In genomic region chr3:120688121-120688520, GRCh38 we compare ENCODE assay signal across 11 cellular contexts. TPM values are rescaled to one million over a fixed set of nuclear protein-coding genes. Genes with fewer than 3 reads are reported as not detected.
DNase-seq lines count a peak whose midpoint lies in the region; ATAC-seq, FAIRE-seq and TF ChIP-seq lines count a peak whose summit lies in the region.
"Had no signal": no experiment of that assay in that cellular context is flagged by ENCODE, and none has a peak within 500 bp of the region (broad histone marks: within the 10 kb centered on the region; RNA-seq: fewer than 3 reads in every experiment).

No MANE protein-coding gene starts in this region.

- TF ChIP-seq POLR2A in GM12891 (IDR thresholded peaks at IDR 0.05; ENCODE audit: low read depth, low read length), result no peak

- no peak for TF ChIP-seq CTCF in fibroblast of villous mesenchyme (IDR thresholded peaks at IDR 0.05; ENCODE audit: insufficient read depth, low read depth, low read length)

- ATAC-seq in GM21529 (IDR thresholded peaks at IDR 0.05; ENCODE audit: unreplicated experiment), result peak; percentile 99
- ATAC-seq in HG03520 (IDR thresholded peaks at IDR 0.05; ENCODE audit: unreplicated experiment), result peak; percentile 99
- ATAC-seq: naive thymus-derived CD4-positive, alpha-beta T cell had no signal

- H3K36me3 Mint-ChIP-seq in activated CD4-positive, alpha-beta memory T cell treated with anti-CD3 and anti-CD28 coated beads, Interleukin-2, amount 10 ng/mL, durations not matched to agents 7 days and 5 days (ENCODE audit: low read depth), result peaks cover 8% of the 10 kb centered on the region

- no peaks in the 10 kb centered on the region for H3K27me3 Mint-ChIP-seq in activated CD4-positive, alpha-beta memory T cell treated with anti-CD3 and anti-CD28 coated beads, Interleukin-2, amount 10 ng/mL, durations not matched to agents 7 days and 5 days
- H3K27me3 Mint-ChIP-seq: naive thymus-derived CD4-positive, alpha-beta T cell had no signal

- no peaks in the 10 kb centered on the region for H3K9me3 Mint-ChIP-seq in activated CD4-positive, alpha-beta memory T cell treated with anti-CD3 and anti-CD28 coated beads, Interleukin-2, amount 10 ng/mL, durations not matched to agents 7 days and 5 days

- no peak overlapping the region for H3K4me3 Mint-ChIP-seq in activated CD4-positive, alpha-beta memory T cell treated with anti-CD3 and anti-CD28 coated beads, Interleukin-2, amount 10 ng/mL, durations not matched to agents 7 days and 5 days
- H3K4me3 Mint-ChIP-seq: naive thymus-derived CD4-positive, alpha-beta T cell had no signal

- DNase-seq in GM12891 (ENCODE audit: insufficient read length, low spot score) (peak; percentile 17), fibroblast of villous mesenchyme (ENCODE audit: low read depth) (peak; percentile 39), RPMI8226 (no peak)
- no peak for DNase-seq in stimulated activated CD4-positive, alpha-beta T cell treated with anti-CD3 and anti-CD28 coated beads, Interleukin-4, amount 100 ng/mL, for 4 hours
- no peak for DNase-seq in stimulated activated naive CD4-positive, alpha-beta T cell treated with Interleukin-2 at 50 U/mL for 16 hours (lab: John Stamatoyannopoulos, UW)
- no peak for DNase-seq in activated CD4-positive, alpha-beta memory T cell treated with anti-CD3 and anti-CD28 coated beads, Interleukin-2, amount 10 ng/mL, durations not matched to agents 7 days and 5 days
- DNase-seq: naive thymus-derived CD4-positive, alpha-beta T cell had no signal

- no peak overlapping the region for H3K4me3 ChIP-seq in fibroblast of villous mesenchyme (ENCODE audit: low read depth, low read length)
- H3K4me3 ChIP-seq: cardiac muscle cell, SJSA1 had no signal

- CTCF ChIA-PET in activated CD4-positive, alpha-beta memory T cell treated with anti-CD3 and anti-CD28 coated beads, Interleukin-2, amount 10 ng/mL, durations not matched to agents 7 days and 5 days (lab: Charles Lee), result interaction anchor here (1.5 kb wide), 1 partner anchor 9 kb away, joined by 3 read pairs; no protein-coding TSS in a partner anchor

- H3K27ac Mint-ChIP-seq in activated CD4-positive, alpha-beta memory T cell treated with anti-CD3 and anti-CD28 coated beads, Interleukin-2, amount 10 ng/mL, durations not matched to agents 7 days and 5 days, result no peak overlapping the region
- H3K27ac Mint-ChIP-seq: naive thymus-derived CD4-positive, alpha-beta T cell had no signal

- POLR2A ChIA-PET in activated CD4-positive, alpha-beta memory T cell treated with anti-CD3 and anti-CD28 coated beads, Interleukin-2, amount 10 ng/mL, durations not matched to agents 7 days and 5 days (lab: Charles Lee), result no interaction called here

- no peaks in the 10 kb centered on the region for H3K4me1 Mint-ChIP-seq in activated CD4-positive, alpha-beta memory T cell treated with anti-CD3 and anti-CD28 coated beads, Interleukin-2, amount 10 ng/mL, durations not matched to agents 7 days and 5 days

- FAIRE-seq in GM12891 (lab: Jason Lieb, UNC), result peak; percentile 82

TF ChIP-seq in GM12891, 5 proteins besides CTCF, POLR2A, EP300 and RAD21:
- TF ChIP-seq SPI1 (IDR thresholded peaks at IDR 0.05; ENCODE audit: low read depth, low read length) (0 out of 2 replicates have a peak, but pooled peaks have one; percentile 5), TAF1 (IDR thresholded peaks at IDR 0.05; ENCODE audit: low read depth, low read length) (no peak), POLR2AphosphoS5 (IDR thresholded peaks at IDR 0.05; ENCODE audit: low read depth, low read length) (no peak), POU2F2 (IDR thresholded peaks at IDR 0.05; ENCODE audit: low read depth, low read length) (no peak), PAX5 (IDR thresholded peaks at IDR 0.05; ENCODE audit: insufficient read depth, low read length, severe bottlenecking) (no peak)
TF ChIP-seq in GM12891: peak in this region for 1.

RNA-seq across cellular contexts. Expression of gene HGD, which starts 6.1 kb away (rescaled TPM):
- polyA plus RNA-seq in GM12891 (2012; ENCODE audit: low read depth, missing spikeins), result 0.09 TPM
- 0.32 and 0.43 TPM in 2 replicates for total RNA-seq in fibroblast of villous mesenchyme
- total RNA-seq in activated CD4-positive, alpha-beta memory T cell treated with anti-CD3 and anti-CD28 coated beads, Interleukin-2, amount 10 ng/mL, durations not matched to agents 7 days and 5 days, result under 1 TPM; 0.43 to 0.96 TPM
- total RNA-seq: cardiac muscle cell, SJSA1 had no signal
- polyA plus RNA-seq: cardiac muscle cell; naive thymus-derived CD4-positive, alpha-beta T cell had no signal

RNA-seq across cellular contexts. Expression of gene RABL3, which starts 54.2 kb away (rescaled TPM):
- polyA plus RNA-seq in GM12891 (2012; ENCODE audit: low read depth, missing spikeins), result 17.2 TPM
- total RNA-seq in fibroblast of villous mesenchyme, result 16.1 and 18.1 TPM in 2 replicates
- 10 to 100 TPM; 22.3 to 24.7 TPM for total RNA-seq in activated CD4-positive, alpha-beta memory T cell treated with anti-CD3 and anti-CD28 coated beads, Interleukin-2, amount 10 ng/mL, durations not matched to agents 7 days and 5 days

RNA-seq across cellular contexts. Expression of gene GTF2E1, which starts 54.4 kb away (rescaled TPM):
- 9.3 TPM for polyA plus RNA-seq in GM12891 (2012; ENCODE audit: low read depth, missing spikeins)
- 16.1 and 32.4 TPM in 2 replicates for total RNA-seq in fibroblast of villous mesenchyme
- 10 to 100 TPM; 28.7 to 34.5 TPM for total RNA-seq in activated CD4-positive, alpha-beta memory T cell treated with anti-CD3 and anti-CD28 coated beads, Interleukin-2, amount 10 ng/mL, durations not matched to agents 7 days and 5 days

Comparison
In these comparisons a context has a peak if more than half of its experiments do, and no peak if none do; other contexts are left out.
1. DNase-seq: peak in GM12891 (single experiment) and fibroblast of villous mesenchyme (single experiment); none in stimulated activated CD4-positive, alpha-beta T cell treated with anti-CD3 and anti-CD28 coated beads, Interleukin-4, amount 100 ng/mL, for 4 hours (0 of 2), RPMI8226 (single experiment), stimulated activated naive CD4-positive, alpha-beta T cell treated with Interleukin-2 at 50 U/mL for 16 hours (single experiment) and activated CD4-positive, alpha-beta memory T cell treated with anti-CD3 and anti-CD28 coated beads, Interleukin-2, amount 10 ng/mL, durations not matched to agents 7 days and 5 days (single experiment).